8 cellular contexts compared by ENCODE assay signal in genomic region chr15:78241017-78241416, GRCh38.
DNase-seq lines count a peak whose midpoint lies in the region; ATAC-seq and TF ChIP-seq lines count a peak whose summit lies in the region.

No MANE protein-coding gene starts in this region.

- no peak for ATAC-seq in GM21825 (IDR thresholded peaks at IDR 0.05; ENCODE audit: unreplicated experiment)

- in situ Hi-C loops in GM13976 (cut with MboI; ENCODE audit: low sequenced_read_pairs, unreplicated experiment) (loop anchor here (10.0 to 25.0 kb wide), 2 partner anchors 126 to 279 kb away; no protein-coding TSS in a partner anchor), brain microvascular endothelial cell (cut with HindIII; ENCODE audit: low pct_ligation_motif_present, low sequenced_read_pairs) (no loop called here)

- DNase-seq in 8988T: peak; percentile 80
- peak; percentile 91 for DNase-seq in GM13976 (ENCODE audit: low spot score)
- peak; percentile 63 for DNase-seq in NCI-H1694 (lab: John Stamatoyannopoulos, UW)
- DNase-seq in WERI-Rb-1: peak; percentile 87
- DNase-seq in brain microvascular endothelial cell: peak; percentile 77
- DNase-seq in inferior parietal cortex (ENCODE audit: extremely low spot score): peak; percentile 80
- DNase-seq in stimulated activated CD4-positive, alpha-beta T cell treated with anti-CD3 and anti-CD28 coated beads, Interleukin-15, amount 100 ng/mL, for 1 hour (ENCODE audit: low read depth in 1 of 2, low spot score in 1 of 2): peak; percentile 62 to 75

- no peaks in the 10 kb centered on the region for H3K36me3 ChIP-seq in WERI-Rb-1
- no peaks in the 10 kb centered on the region for H3K36me3 ChIP-seq in brain microvascular endothelial cell (replicated peaks)

- no peak overlapping the region for H3K4me3 ChIP-seq in WERI-Rb-1 (ENCODE audit: low read depth, low read length)
- H3K4me3 ChIP-seq in brain microvascular endothelial cell (ENCODE audit: low read depth, low read length): no peak overlapping the region

- TF ChIP-seq CTCF in GM13976 (IDR thresholded peaks at IDR 0.05; ENCODE audit: borderline replicate concordance, control extremely low read depth, extremely low read depth, insufficient read depth, missing control alignments) (peak; percentile 84), WERI-Rb-1 (IDR thresholded peaks at IDR 0.05; ENCODE audit: low read depth, low read length) (peak; percentile 90), brain microvascular endothelial cell (IDR thresholded peaks at IDR 0.05; ENCODE audit: low read depth, low read length, missing control alignments) (peak; percentile 95)

- H3K27ac ChIP-seq in WERI-Rb-1 (no peak overlapping the region), brain microvascular endothelial cell (no peak overlapping the region)

- no peaks in the 10 kb centered on the region for H3K27me3 ChIP-seq in WERI-Rb-1 (ENCODE audit: insufficient read depth, low read depth, severe bottlenecking)
- no peaks in the 10 kb centered on the region for H3K27me3 ChIP-seq in brain microvascular endothelial cell (replicated peaks)

- H3K9me3 ChIP-seq in WERI-Rb-1 (ENCODE audit: severe bottlenecking): no peaks in the 10 kb centered on the region
